ENCODE assay signal across 1 cellular context in the genomic region with DNA sequence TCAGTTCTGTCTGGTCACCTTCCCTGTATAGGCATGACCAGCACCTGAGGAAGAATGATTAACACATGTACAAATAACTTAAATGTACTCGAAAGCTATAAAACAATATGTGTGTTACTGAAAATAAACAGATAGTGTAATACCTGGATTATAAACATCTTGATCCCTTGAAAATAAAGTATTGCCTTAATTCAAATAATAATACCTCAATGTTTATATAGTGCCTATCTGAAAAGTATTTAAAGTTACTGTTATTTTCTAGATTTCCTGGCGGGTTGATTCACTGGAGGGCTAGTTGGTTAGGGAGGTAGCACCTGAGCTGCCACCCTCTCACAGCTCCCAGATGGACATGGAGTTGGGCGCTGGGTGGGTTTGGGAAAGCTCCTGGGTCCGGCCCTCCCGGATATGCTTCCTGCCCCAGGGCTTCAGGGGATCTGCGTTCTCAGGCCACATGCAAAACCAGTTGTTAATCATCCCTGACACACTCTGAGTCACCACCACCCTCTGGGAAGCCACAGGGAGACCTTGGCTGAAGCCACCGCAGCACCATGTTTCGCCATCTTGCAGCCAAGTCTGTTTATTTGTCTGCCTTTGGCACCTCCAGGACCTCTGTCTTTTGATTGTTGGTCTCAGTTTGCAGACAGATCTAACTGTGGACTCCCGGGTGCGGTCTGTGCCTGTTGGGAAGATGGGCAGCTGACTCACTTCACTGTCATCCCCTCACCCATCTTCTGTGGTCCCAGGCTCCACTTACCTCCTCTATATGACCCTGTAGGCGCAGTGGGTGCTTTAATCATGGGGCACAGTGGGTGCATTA.
A peak's percentile ranks its signal among the peaks of the same experiment; 100 is the strongest.
TF ChIP-seq lines count a peak whose summit lies in the region.

No MANE protein-coding gene starts in this region.

TF ChIP-seq in A549, 52 proteins besides CTCF, POLR2A, EP300 and RAD21 (continued from another document):
- TF ChIP-seq, protein P1, sequence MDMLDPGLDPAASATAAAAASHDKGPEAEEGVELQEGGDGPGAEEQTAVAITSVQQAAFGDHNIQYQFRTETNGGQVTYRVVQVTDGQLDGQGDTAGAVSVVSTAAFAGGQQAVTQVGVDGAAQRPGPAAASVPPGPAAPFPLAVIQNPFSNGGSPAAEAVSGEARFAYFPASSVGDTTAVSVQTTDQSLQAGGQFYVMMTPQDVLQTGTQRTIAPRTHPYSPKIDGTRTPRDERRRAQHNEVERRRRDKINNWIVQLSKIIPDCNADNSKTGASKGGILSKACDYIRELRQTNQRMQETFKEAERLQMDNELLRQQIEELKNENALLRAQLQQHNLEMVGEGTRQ (IDR thresholded peaks at IDR 0.05) = no peak
- TF ChIP-seq NPAS2 (CRISPR knock-in tag; IDR thresholded peaks at IDR 0.05; ENCODE audit: borderline replicate concordance) (no peak), ZSCAN20 (CRISPR knock-in tag; IDR thresholded peaks at IDR 0.05) (no peak), SREBF2 (IDR thresholded peaks at IDR 0.05) (no peak), REST (IDR thresholded peaks at IDR 0.05) (no peak), RARB (CRISPR knock-in tag; IDR thresholded peaks at IDR 0.05) (0 out of 2 replicates have a peak, but pooled peaks have one; percentile 13), POLR2AphosphoS2 (conservative IDR thresholded peaks at IDR 0.05; ENCODE audit: low read length) (no peak), KDM5A (IDR thresholded peaks at IDR 0.05) (no peak), EHMT2 (IDR thresholded peaks at IDR 0.05; ENCODE audit: low read depth) (no peak), NR3C1 (IDR thresholded peaks at IDR 0.05) (no peak), CEBPB (IDR thresholded peaks at IDR 0.05) (peak; percentile 58 to 92), PHF8 (IDR thresholded peaks at IDR 0.05; ENCODE audit: borderline replicate concordance, low read depth) (no peak), NFE2L2 (conservative IDR thresholded peaks at IDR 0.05; ENCODE audit: low read length) (no peak), CHD4 (IDR thresholded peaks at IDR 0.05; ENCODE audit: borderline replicate concordance) (no peak), MAFK (IDR thresholded peaks at IDR 0.05; ENCODE audit: partially characterized antibody) (no peak), CBX2 (IDR thresholded peaks at IDR 0.05; ENCODE audit: borderline replicate concordance, low read depth) (no peak), FOSL2 (IDR thresholded peaks at IDR 0.05) (peak; percentile 97), FOSL2 (CRISPR knock-in tag; IDR thresholded peaks at IDR 0.05) (peak; percentile 97), SMC3 (IDR thresholded peaks at IDR 0.05) (peak; percentile 55), EHF (CRISPR knock-in tag; IDR thresholded peaks at IDR 0.05) (no peak), GATA3 (IDR thresholded peaks at IDR 0.05; ENCODE audit: borderline replicate concordance) (peak; percentile 94), HDAC2 (IDR thresholded peaks at IDR 0.05) (no peak), MAZ (IDR thresholded peaks at IDR 0.05; ENCODE audit: borderline replicate concordance, low read depth, low read length) (no peak), JUN (IDR thresholded peaks at IDR 0.05) (peak; percentile 78 to 90), JUNB (IDR thresholded peaks at IDR 0.05) (peak; percentile 96), MYC (IDR thresholded peaks at IDR 0.05; ENCODE audit: borderline replicate concordance, low read length) (peak; percentile 69), FOSB (CRISPR knock-in tag; IDR thresholded peaks at IDR 0.05) (no peak), MAX (IDR thresholded peaks at IDR 0.05) (peak; percentile 87), FOXS1 (CRISPR knock-in tag; IDR thresholded peaks at IDR 0.05) (peak; percentile 56; the same call in 1 of the 2 replicates), HOXB13 (CRISPR knock-in tag; IDR thresholded peaks at IDR 0.05; ENCODE audit: low read depth) (no peak), ESRRA (IDR thresholded peaks at IDR 0.05; ENCODE audit: borderline replicate concordance, low read length) (no peak), HOXA7 (CRISPR knock-in tag; IDR thresholded peaks at IDR 0.05) (no peak), TFCP2L1 (CRISPR knock-in tag; IDR thresholded peaks at IDR 0.05) (no peak), TP53 (CRISPR knock-in tag; IDR thresholded peaks at IDR 0.05) (no peak), BHLHE40 (IDR thresholded peaks at IDR 0.05; ENCODE audit: low read depth, low read length) (no peak), RNF2 (IDR thresholded peaks at IDR 0.05; ENCODE audit: borderline replicate concordance, low read depth) (no peak), HOXB5 (CRISPR knock-in tag; IDR thresholded peaks at IDR 0.05) (no peak), KDM1A (IDR thresholded peaks at IDR 0.05; ENCODE audit: low read depth) (no peak)
- TF ChIP-seq, protein P2, sequence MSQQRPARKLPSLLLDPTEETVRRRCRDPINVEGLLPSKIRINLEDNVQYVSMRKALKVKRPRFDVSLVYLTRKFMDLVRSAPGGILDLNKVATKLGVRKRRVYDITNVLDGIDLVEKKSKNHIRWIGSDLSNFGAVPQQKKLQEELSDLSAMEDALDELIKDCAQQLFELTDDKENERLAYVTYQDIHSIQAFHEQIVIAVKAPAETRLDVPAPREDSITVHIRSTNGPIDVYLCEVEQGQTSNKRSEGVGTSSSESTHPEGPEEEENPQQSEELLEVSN (IDR thresholded peaks at IDR 0.05; ENCODE audit: borderline replicate concordance, low read depth) = peak; percentile 52; the same call in 1 of the 2 replicates
- TF ChIP-seq, protein P3, sequence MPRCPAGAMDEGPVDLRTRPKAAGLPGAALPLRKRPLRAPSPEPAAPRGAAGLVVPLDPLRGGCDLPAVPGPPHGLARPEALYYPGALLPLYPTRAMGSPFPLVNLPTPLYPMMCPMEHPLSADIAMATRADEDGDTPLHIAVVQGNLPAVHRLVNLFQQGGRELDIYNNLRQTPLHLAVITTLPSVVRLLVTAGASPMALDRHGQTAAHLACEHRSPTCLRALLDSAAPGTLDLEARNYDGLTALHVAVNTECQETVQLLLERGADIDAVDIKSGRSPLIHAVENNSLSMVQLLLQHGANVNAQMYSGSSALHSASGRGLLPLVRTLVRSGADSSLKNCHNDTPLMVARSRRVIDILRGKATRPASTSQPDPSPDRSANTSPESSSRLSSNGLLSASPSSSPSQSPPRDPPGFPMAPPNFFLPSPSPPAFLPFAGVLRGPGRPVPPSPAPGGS (IDR thresholded peaks at IDR 0.05) = peak; percentile 75
- TF ChIP-seq, protein P4, sequence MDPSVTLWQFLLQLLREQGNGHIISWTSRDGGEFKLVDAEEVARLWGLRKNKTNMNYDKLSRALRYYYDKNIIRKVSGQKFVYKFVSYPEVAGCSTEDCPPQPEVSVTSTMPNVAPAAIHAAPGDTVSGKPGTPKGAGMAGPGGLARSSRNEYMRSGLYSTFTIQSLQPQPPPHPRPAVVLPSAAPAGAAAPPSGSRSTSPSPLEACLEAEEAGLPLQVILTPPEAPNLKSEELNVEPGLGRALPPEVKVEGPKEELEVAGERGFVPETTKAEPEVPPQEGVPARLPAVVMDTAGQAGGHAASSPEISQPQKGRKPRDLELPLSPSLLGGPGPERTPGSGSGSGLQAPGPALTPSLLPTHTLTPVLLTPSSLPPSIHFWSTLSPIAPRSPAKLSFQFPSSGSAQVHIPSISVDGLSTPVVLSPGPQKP (IDR thresholded peaks at IDR 0.05; ENCODE audit: low read depth, low read length) = no peak
- TF ChIP-seq, protein P5, sequence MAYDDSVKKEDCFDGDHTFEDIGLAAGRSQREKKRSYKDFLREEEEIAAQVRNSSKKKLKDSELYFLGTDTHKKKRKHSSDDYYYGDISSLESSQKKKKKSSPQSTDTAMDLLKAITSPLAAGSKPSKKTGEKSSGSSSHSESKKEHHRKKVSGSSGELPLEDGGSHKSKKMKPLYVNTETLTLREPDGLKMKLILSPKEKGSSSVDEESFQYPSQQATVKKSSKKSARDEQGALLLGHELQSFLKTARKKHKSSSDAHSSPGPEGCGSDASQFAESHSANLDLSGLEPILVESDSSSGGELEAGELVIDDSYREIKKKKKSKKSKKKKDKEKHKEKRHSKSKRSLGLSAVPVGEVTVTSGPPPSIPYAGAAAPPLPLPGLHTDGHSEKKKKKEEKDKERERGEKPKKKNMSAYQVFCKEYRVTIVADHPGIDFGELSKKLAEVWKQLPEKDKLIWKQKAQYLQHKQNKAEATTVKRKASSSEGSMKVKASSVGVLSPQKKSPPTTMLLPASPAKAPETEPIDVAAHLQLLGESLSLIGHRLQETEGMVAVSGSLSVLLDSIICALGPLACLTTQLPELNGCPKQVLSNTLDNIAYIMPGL (CRISPR knock-in tag; IDR thresholded peaks at IDR 0.05; ENCODE audit: borderline replicate concordance) = no peak
- TF ChIP-seq, protein P6, sequence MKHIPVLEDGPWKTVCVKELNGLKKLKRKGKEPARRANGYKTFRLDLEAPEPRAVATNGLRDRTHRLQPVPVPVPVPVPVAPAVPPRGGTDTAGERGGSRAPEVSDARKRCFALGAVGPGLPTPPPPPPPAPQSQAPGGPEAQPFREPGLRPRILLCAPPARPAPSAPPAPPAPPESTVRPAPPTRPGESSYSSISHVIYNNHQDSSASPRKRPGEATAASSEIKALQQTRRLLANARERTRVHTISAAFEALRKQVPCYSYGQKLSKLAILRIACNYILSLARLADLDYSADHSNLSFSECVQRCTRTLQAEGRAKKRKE (CRISPR knock-in tag; IDR thresholded peaks at IDR 0.05; ENCODE audit: low read depth) = no peak
